10 cellular contexts compared by ENCODE assay signal in the genomic region with DNA sequence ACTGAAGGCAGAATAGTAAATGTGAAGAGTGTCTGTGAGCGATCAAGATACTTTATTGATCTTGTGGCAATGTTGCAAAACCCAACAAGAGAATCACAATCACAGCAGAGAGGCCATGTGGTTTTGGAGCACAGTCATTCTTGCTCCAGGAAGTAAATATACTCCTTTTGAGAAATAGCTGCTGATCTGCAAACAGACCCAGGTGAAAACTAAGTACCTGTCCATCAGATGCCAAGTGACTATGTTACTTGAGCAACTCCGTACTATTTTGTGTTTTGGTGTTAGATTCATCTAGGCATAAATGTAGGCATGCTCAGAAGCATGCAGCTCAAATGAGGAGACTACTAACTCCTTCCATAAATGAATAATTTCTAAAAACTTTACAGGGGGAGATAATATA.
"Had no signal": no experiment of that assay in that cellular context is flagged by ENCODE, and none has a peak within 500 bp of the region (broad histone marks: within the 10 kb centered on the region; RNA-seq: fewer than 3 reads in every experiment).

No MANE protein-coding gene starts in this region.

- H3K9ac ChIP-seq: GM23248 had no signal

- H3K9me3 ChIP-seq: HAP-1 had no signal

- H3K27me3 Mint-ChIP-seq: IgD-negative memory B cell had no signal

- H3K4me3 ChIP-seq: GM23248, HAP-1 had no signal

- H3K36me3 Mint-ChIP-seq: IgD-negative memory B cell had no signal

- H3K36me3 ChIP-seq: HAP-1 had no signal

- H3K27ac ChIP-seq: GM23248, HL-60 had no signal

- ATAC-seq: HCT116, HepG2 had no signal

- H2AFZ ChIP-seq: GM23248 had no signal

- H3K4me3 Mint-ChIP-seq: HFFc6, IgD-negative memory B cell had no signal

- H3K4me1 ChIP-seq: HAP-1 had no signal

- H3K27ac Mint-ChIP-seq: HFFc6, IgD-negative memory B cell had no signal

- DNase-seq: GM23248, GOT3, H7, HFFc6, KBM-7 had no signal
